Comparison of ENCODE assay signal across 16 cellular contexts in genomic region chr2:222315443-222316121, GRCh38. TPM values are rescaled to one million over a fixed set of nuclear protein-coding genes. Genes with fewer than 3 reads are reported as not detected.
DNase-seq lines count a peak whose midpoint lies in the region; ATAC-seq and TF ChIP-seq lines count a peak whose summit lies in the region.
"Had no signal": no experiment of that assay in that cellular context is flagged by ENCODE, and none has a peak within 500 bp of the region (broad histone marks: within the 10 kb centered on the region; RNA-seq: fewer than 3 reads in every experiment).

No MANE protein-coding gene starts in this region.

- no peak overlapping the region for H3K27ac ChIP-seq in DND-41 (ENCODE audit: low read length)
- no peak overlapping the region for H3K27ac ChIP-seq in H9 (ENCODE audit: insufficient read length, low read depth, low read length)
- H3K27ac ChIP-seq in Panc1 (ENCODE audit: low read length): no peak overlapping the region
- no peak overlapping the region for H3K27ac ChIP-seq in heart left ventricle

- H2AFZ ChIP-seq in DND-41 (ENCODE audit: low read depth, low read length): no peak overlapping the region
- H2AFZ ChIP-seq in H9 (ENCODE audit: low read length): no peak overlapping the region

- H3T11ph ChIP-seq in H9 (ENCODE audit: low read length): no peak overlapping the region

- H3K4me1 ChIP-seq in DND-41 (ENCODE audit: insufficient read depth, low read length) (no peaks in the 10 kb centered on the region), H9 (ENCODE audit: insufficient read depth, low read length) (no peaks in the 10 kb centered on the region), Panc1 (ENCODE audit: control insufficient read depth, insufficient read depth, low read length) (no peaks in the 10 kb centered on the region; the same call in 1 of the 2 replicates), iPS-15b (ENCODE audit: control insufficient read depth, insufficient read depth, low read length) (peaks cover 3% of the 10 kb centered on the region), heart left ventricle (peaks cover 0 to 30% (median 5%) of the 10 kb centered on the region in 12 donors)

- POLR2A ChIA-PET in Panc1 (lab: Charles Lee): no interaction called here

- no peak overlapping the region for H3K14ac ChIP-seq in H9 (ENCODE audit: insufficient read depth, low read length)

- H3K23me2 ChIP-seq in H9 (ENCODE audit: insufficient read length, low read depth, low read length, poor library complexity, severe bottlenecking): peaks cover 19% of the 10 kb centered on the region

- no peak for TF ChIP-seq POLR2A in heart left ventricle (IDR thresholded peaks at IDR 0.05)

- H2AK5ac ChIP-seq in H9 (ENCODE audit: insufficient read length, low read length): no peak overlapping the region

- H2BK5ac ChIP-seq in H9 (ENCODE audit: insufficient read length, low read length): no peak overlapping the region

- no peaks in the 10 kb centered on the region for H3K79me2 ChIP-seq in DND-41 (ENCODE audit: insufficient read depth, low read length)
- H3K79me2 ChIP-seq in H9 (ENCODE audit: insufficient read depth, low read length): no peaks in the 10 kb centered on the region

- H2BK120ac ChIP-seq in H9 (ENCODE audit: low read depth, low read length, poor library complexity, severe bottlenecking): no peak overlapping the region

- no peak overlapping the region for H4K8ac ChIP-seq in H9 (replicated peaks; ENCODE audit: insufficient read length, low read depth, low read length)

- in situ Hi-C loops in Panc1 (cut with HindIII; ENCODE audit: low pct_unique_long_range_greater_than_20kb, low sequenced_read_pairs): no loop called here

- WGBS in H9 (ENCODE audit: extremely low coverage, insufficient read length, low lambda C conversion rate): no CpG with 5 or more reads among the region's 4 CpGs
- 53 to 70% (median 54%) methylated on average over 4 of the region's 4 CpGs for WGBS in heart left ventricle, 4 donors

- H3K9me3 ChIP-seq in DND-41 (ENCODE audit: insufficient read depth, low read length, severe bottlenecking): no peaks in the 10 kb centered on the region
- no peaks in the 10 kb centered on the region for H3K9me3 ChIP-seq in H9 (ENCODE audit: control insufficient read depth, low read depth, low read length)
- H3K9me3 ChIP-seq in Panc1 (ENCODE audit: control insufficient read depth, insufficient read depth, low read depth, low read length): no peaks in the 10 kb centered on the region
- no peaks in the 10 kb centered on the region for H3K9me3 ChIP-seq in iPS-15b (ENCODE audit: control insufficient read depth, insufficient read depth, low read length)
- no peaks in the 10 kb centered on the region for H3K9me3 ChIP-seq in heart left ventricle

- no peak overlapping the region for H4K91ac ChIP-seq in H9 (ENCODE audit: insufficient read length, low read depth, low read length)

- no peaks in the 10 kb centered on the region for H3K79me1 ChIP-seq in H9 (ENCODE audit: insufficient read depth, low read depth, low read length, poor library complexity, severe bottlenecking)

- peaks cover 93% of the 10 kb centered on the region for H3K27me3 Mint-ChIP-seq in H9 (ENCODE audit: low read depth)

- H3K27me3 ChIP-seq in DND-41 (ENCODE audit: insufficient read depth, low read length, poor library complexity) (peaks cover 2% of the 10 kb centered on the region), H9 (ENCODE audit: insufficient read depth, low read length) (peaks cover 67% of the 10 kb centered on the region), Panc1 (ENCODE audit: control insufficient read depth, insufficient read depth, low read length) (peaks cover 47% of the 10 kb centered on the region), iPS-15b (ENCODE audit: control insufficient read depth, insufficient read depth, low read length) (peaks cover 89% of the 10 kb centered on the region), heart left ventricle (peaks cover 23 to 93% (median 47%) of the 10 kb centered on the region in 9 donors)

- H2BK20ac ChIP-seq in H9 (ENCODE audit: low read depth, low read length, poor library complexity, severe bottlenecking): no peak overlapping the region

- intact Hi-C loops in Panc1 (cut with micrococcal nuclease; ENCODE audit: unreplicated experiment): loop anchor here (5.0 kb wide), 1 partner anchor 297 kb away; no protein-coding TSS in a partner anchor
- intact Hi-C loops in head of caudate nucleus (cut with DNase I): loop anchor here (5.0 kb wide), 1 partner anchor 247 kb away; no protein-coding TSS in a partner anchor
- intact Hi-C loops in heart left ventricle (cut with DNase I): loop anchor here in 9 of 10 donors (2.0 to 10.0 kb wide), 6 partner anchors 245 to 297 kb away; no protein-coding TSS in a partner anchor

- no peaks in the 10 kb centered on the region for H3K36me3 ChIP-seq in DND-41 (ENCODE audit: insufficient read depth, low read length)
- H3K36me3 ChIP-seq in Panc1 (ENCODE audit: control insufficient read depth, insufficient read depth, low read length): no peaks in the 10 kb centered on the region
- H3K36me3 ChIP-seq in iPS-15b (ENCODE audit: control insufficient read depth, insufficient read depth, low read length): no peaks in the 10 kb centered on the region
- no peaks in the 10 kb centered on the region for H3K36me3 ChIP-seq in heart left ventricle

- no peak for ATAC-seq in DND-41 (ENCODE audit: insufficient read depth, low read depth)
- no peak for ATAC-seq in Panc1
- ATAC-seq in heart left ventricle: no peak
- ATAC-seq: activated CD4-positive, alpha-beta T cell treated with anti-CD3 and anti-CD28 coated beads for 36 hours; activated naive CD8-positive, alpha-beta T cell treated with anti-CD3 and anti-CD28 coated beads, Interleukin-2, amount 50 U/mL, for 24 hours; T-cell had no signal

- H3K4me3 ChIP-seq in DND-41 (ENCODE audit: low read depth in 1 of 2, low read length in 2 of 2) (no peak overlapping the region), Panc1 (ENCODE audit: low read depth in 2 of 2, low read length in 2 of 2) (no peak overlapping the region), iPS-15b (ENCODE audit: low read depth, low read length) (peak overlapping the region; percentile 16), heart left ventricle (no peak overlapping the region)

- H2BK12ac ChIP-seq in H9 (ENCODE audit: insufficient read length, low read depth, low read length): no peak overlapping the region

- TF ChIP-seq CTCF in DND-41 (IDR thresholded peaks at IDR 0.05; ENCODE audit: borderline replicate concordance, extremely low read depth, low read length, poor library complexity, severe bottlenecking): peak; percentile 18
- TF ChIP-seq CTCF in H9 (conservative IDR thresholded peaks at IDR 0.05): peak; percentile 56
- peak; percentile 41 for TF ChIP-seq CTCF in Panc1 (IDR thresholded peaks at IDR 0.05)
- no peak for TF ChIP-seq CTCF in heart left ventricle (IDR thresholded peaks at IDR 0.05)

- H3K36me3 Mint-ChIP-seq in H9 (ENCODE audit: insufficient read depth in 1 of 3, low read depth in 3 of 3): no peaks in the 10 kb centered on the region; a peak in 1 of 7 replicates
- H3K36me3 Mint-ChIP-seq: memory B cell, T-cell had no signal

- no peak overlapping the region for H3K4ac ChIP-seq in H9 (ENCODE audit: low read depth, low read length)

- H4K20me1 ChIP-seq in DND-41 (ENCODE audit: insufficient read depth, low read length) (no peaks in the 10 kb centered on the region), H9 (ENCODE audit: control insufficient read depth, insufficient read depth, insufficient read length) (no peaks in the 10 kb centered on the region)

- DNase-seq in DND-41 (no peak), H9 (no peak), Panc1 (ENCODE audit: low read depth, low spot score) (no peak), NCI-H748 (lab: John Stamatoyannopoulos, UW; ENCODE audit: unreplicated experiment) (no peak), head of caudate nucleus (no peak), heart left ventricle (no peak), DMS114 treated with DMSO at 0.1 percent for 48 hours (lab: John Stamatoyannopoulos, UW; ENCODE audit: unreplicated experiment) (no peak)
- DNase-seq: activated CD4-positive, alpha-beta T cell treated with anti-CD3 and anti-CD28 coated beads for 36 hours; activated naive CD8-positive, alpha-beta T cell treated with anti-CD3 and anti-CD28 coated beads, Interleukin-2, amount 50 U/mL, for 24 hours; activated T-cell treated with anti-CD3 and anti-CD28 coated beads, Interleukin-2, amount 50 U/mL, for 1 hour; immature natural killer cell; Kasumi-1; NCI-H2107; T-cell had no signal

- H3K23ac ChIP-seq in H9 (ENCODE audit: insufficient read length, low read depth, low read length): no peak overlapping the region

- BruUV-seq in Panc1 (replicated peaks; lab: Mats Ljungman, UMichigan): no TSS peak

- CTCF ChIA-PET in Panc1 (lab: Charles Lee): no interaction called here

- no peak overlapping the region for H3K9ac ChIP-seq in DND-41 (ENCODE audit: low read depth, low read length)
- H3K9ac ChIP-seq in H9 (ENCODE audit: extremely low read depth, insufficient read length, low read length): no peak overlapping the region
- H3K9ac ChIP-seq in iPS-15b (ENCODE audit: low read depth, low read length): no peak overlapping the region

- peaks cover 10 to 26% of the 10 kb centered on the region in 2 experiments for H3K4me1 Mint-ChIP-seq in H9

- no peak overlapping the region for H2BK15ac ChIP-seq in H9 (ENCODE audit: low read depth, low read length)

- no peak overlapping the region for H4K5ac ChIP-seq in H9 (ENCODE audit: insufficient read length, low read depth, low read length)

- H3K18ac ChIP-seq in H9 (ENCODE audit: insufficient read length, low read depth, low read length): no peak overlapping the region

- H3K4me2 ChIP-seq in DND-41 (ENCODE audit: insufficient read depth, low read length) (no peak overlapping the region), H9 (ENCODE audit: insufficient read depth, insufficient read length, low read length) (no peak overlapping the region)

- no peak overlapping the region for H3K56ac ChIP-seq in H9 (ENCODE audit: insufficient read length, low read depth, low read length)

- H3K4me3 Mint-ChIP-seq in H9: no peak overlapping the region; a peak in 1 of 5 replicates
- H3K4me3 Mint-ChIP-seq: activated CD4-positive, alpha-beta T cell treated with anti-CD3 and anti-CD28 coated beads for 36 hours; activated naive CD8-positive, alpha-beta T cell treated with anti-CD3 and anti-CD28 coated beads, Interleukin-2, amount 50 U/mL, for 24 hours; immature natural killer cell; memory B cell; T-cell had no signal

- H3K9me3 Mint-ChIP-seq in H9: peaks cover 0 to 5% of the 10 kb centered on the region in 2 experiments; a peak in 2 of 5 replicates
- H3K9me3 Mint-ChIP-seq: activated naive CD8-positive, alpha-beta T cell treated with anti-CD3 and anti-CD28 coated beads, Interleukin-2, amount 50 U/mL, for 24 hours; memory B cell; T-cell had no signal

- H3K27ac Mint-ChIP-seq in H9: no peak overlapping the region
- H3K27ac Mint-ChIP-seq: activated CD4-positive, alpha-beta T cell treated with anti-CD3 and anti-CD28 coated beads for 36 hours; activated naive CD8-positive, alpha-beta T cell treated with anti-CD3 and anti-CD28 coated beads, Interleukin-2, amount 50 U/mL, for 24 hours; immature natural killer cell; memory B cell; T-cell had no signal

RNA-seq across cellular contexts. Expression of gene PAX3, which starts 16.8 kb away (rescaled TPM):
- total RNA-seq in H9 (2021) (not detected in 2 replicates), Panc1 (2021; ENCODE audit: unreplicated experiment) (not detected), heart left ventricle (under 1 TPM in 1 of 9 donors, not detected in 8; 0.42 TPM)
- not detected for polyA plus RNA-seq in Panc1 (2012; ENCODE audit: insufficient read length)
- not detected for polyA plus RNA-seq in heart left ventricle
- total RNA-seq: activated CD4-positive, alpha-beta T cell treated with anti-CD3 and anti-CD28 coated beads for 36 hours; T-cell had no signal
- polyA plus RNA-seq: immature natural killer cell had no signal

Comparison
In these comparisons a context has a peak if more than half of its experiments do, and no peak if none do; other contexts are left out.
1. CTCF ChIP-seq: peak in DND-41 (single experiment), H9 (single experiment) and Panc1 (single experiment); none in heart left ventricle (0 of 12).